2 cellular contexts compared by ENCODE assay signal in the genomic region with DNA sequence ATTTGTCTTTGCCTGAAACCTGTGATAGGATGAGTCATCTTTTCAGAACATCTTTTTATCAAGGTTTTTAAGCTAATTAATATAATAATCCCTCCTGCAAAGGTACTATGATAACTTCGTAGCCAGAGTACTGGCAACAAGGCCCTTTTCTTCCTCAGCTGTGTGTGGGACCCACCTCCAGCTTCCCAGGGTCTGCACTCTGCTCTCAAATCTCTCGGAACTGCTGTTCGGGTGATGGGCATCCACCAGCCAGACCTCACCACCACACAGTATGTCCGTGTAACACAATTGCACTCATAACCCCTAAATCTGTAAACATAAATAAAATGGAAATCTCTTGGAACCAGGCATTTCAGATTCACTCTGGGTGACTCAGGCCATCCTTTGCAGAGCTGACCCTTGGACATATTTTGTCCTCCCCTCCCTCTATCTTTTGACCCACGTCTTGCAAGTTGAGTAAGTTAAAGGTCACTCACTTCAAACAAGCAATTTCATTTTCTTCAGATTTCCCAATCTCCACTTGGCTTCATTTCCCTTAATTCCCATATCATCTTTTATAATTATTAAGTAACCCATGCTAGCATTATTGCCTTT.
TF ChIP-seq lines count a peak whose summit lies in the region.

No MANE protein-coding gene starts in this region.

TF ChIP-seq in liver, 16 proteins besides CTCF, POLR2A, EP300 and RAD21:
- no peak for TF ChIP-seq SP1 (IDR thresholded peaks at IDR 0.05)
- TF ChIP-seq NR2F2 (IDR thresholded peaks at IDR 0.05) = peak; percentile 83

TF ChIP-seq in HepG2, 621 proteins besides CTCF, POLR2A, EP300 and RAD21:
- TF ChIP-seq ZNF761 (CRISPR knock-in tag; conservative IDR thresholded peaks at IDR 0.05) (no peak), SNRNP70 (IDR thresholded peaks at IDR 0.05; ENCODE audit: low read depth, low read length) (no peak), ZNF354B (CRISPR knock-in tag; IDR thresholded peaks at IDR 0.05) (no peak), ZNF10 (CRISPR knock-in tag; IDR thresholded peaks at IDR 0.05; ENCODE audit: borderline replicate concordance, low read depth) (no peak), TSC22D2 (CRISPR knock-in tag; IDR thresholded peaks at IDR 0.05; ENCODE audit: borderline replicate concordance) (no peak)
- TF ChIP-seq, protein P1, sequence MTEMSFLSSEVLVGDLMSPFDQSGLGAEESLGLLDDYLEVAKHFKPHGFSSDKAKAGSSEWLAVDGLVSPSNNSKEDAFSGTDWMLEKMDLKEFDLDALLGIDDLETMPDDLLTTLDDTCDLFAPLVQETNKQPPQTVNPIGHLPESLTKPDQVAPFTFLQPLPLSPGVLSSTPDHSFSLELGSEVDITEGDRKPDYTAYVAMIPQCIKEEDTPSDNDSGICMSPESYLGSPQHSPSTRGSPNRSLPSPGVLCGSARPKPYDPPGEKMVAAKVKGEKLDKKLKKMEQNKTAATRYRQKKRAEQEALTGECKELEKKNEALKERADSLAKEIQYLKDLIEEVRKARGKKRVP (CRISPR knock-in tag; IDR thresholded peaks at IDR 0.05) = no peak
- TF ChIP-seq, protein P2, sequence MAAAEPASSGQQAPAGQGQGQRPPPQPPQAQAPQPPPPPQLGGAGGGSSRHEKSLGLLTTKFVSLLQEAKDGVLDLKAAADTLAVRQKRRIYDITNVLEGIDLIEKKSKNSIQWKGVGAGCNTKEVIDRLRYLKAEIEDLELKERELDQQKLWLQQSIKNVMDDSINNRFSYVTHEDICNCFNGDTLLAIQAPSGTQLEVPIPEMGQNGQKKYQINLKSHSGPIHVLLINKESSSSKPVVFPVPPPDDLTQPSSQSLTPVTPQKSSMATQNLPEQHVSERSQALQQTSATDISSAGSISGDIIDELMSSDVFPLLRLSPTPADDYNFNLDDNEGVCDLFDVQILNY (CRISPR knock-in tag; conservative IDR thresholded peaks at IDR 0.05) = no peak
- TF ChIP-seq, protein P3, sequence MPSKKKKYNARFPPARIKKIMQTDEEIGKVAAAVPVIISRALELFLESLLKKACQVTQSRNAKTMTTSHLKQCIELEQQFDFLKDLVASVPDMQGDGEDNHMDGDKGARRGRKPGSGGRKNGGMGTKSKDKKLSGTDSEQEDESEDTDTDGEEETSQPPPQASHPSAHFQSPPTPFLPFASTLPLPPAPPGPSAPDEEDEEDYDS (CRISPR knock-in tag; IDR thresholded peaks at IDR 0.05) = no peak
